In genomic region chr2:26244479-26245230, GRCh38 we compare ENCODE assay signal across 8 cellular contexts. TPM values are rescaled to one million over a fixed set of nuclear protein-coding genes. Genes with fewer than 3 reads are reported as not detected.
DNase-seq lines count a peak whose midpoint lies in the region; ATAC-seq and TF ChIP-seq lines count a peak whose summit lies in the region.

TSS of gene HADHA (minus strand) at chr2:26244632. CDS start at chr2:26244596, 36 bp downstream.
TSS of gene HADHB (plus strand) at chr2:26244939. CDS start at chr2:26254255, 9,316 bp downstream.

- peak; percentile 86 to 96 for DNase-seq in AML-193 (lab: John Stamatoyannopoulos, UW)
- DNase-seq in NCI-H446 treated with DMSO at 0.1 percent for 48 hours (lab: John Stamatoyannopoulos, UW): peak; percentile 84
- DNase-seq in activated CD4-positive, alpha-beta T cell treated with anti-CD3 and anti-CD28 coated beads for 1 hour: peak; percentile 77
- peak; percentile 94 for DNase-seq in chondrocyte (ENCODE audit: low spot score)
- peak; percentile 84 for DNase-seq in kidney glomerular epithelial cell (lab: John Stamatoyannopoulos, UW)
- peak; percentile 59 to 72 for DNase-seq in stimulated activated CD4-positive, alpha-beta T cell treated with anti-CD3 and anti-CD28 coated beads, Interleukin-1b, Interleukin-23, amount 100 ng/mL, for 1 hour (ENCODE audit: low read depth in 2 of 2)

- peak within 1 kb of the TSS; percentile 92 for H3K4me3 Mint-ChIP-seq in chondrocyte (ENCODE audit: unreplicated experiment)

- no peaks in the 10 kb centered on the region for H3K9me3 Mint-ChIP-seq in chondrocyte (ENCODE audit: low read depth)

- H3K27me3 Mint-ChIP-seq in chondrocyte (ENCODE audit: low read depth): no peaks in the 10 kb centered on the region

- ATAC-seq in GM19025 (IDR thresholded peaks at IDR 0.05; ENCODE audit: low read depth, unreplicated experiment) (peak; percentile 73), HG03342 (IDR thresholded peaks at IDR 0.05; ENCODE audit: unreplicated experiment) (peak; percentile 70)

- peak; percentile 55 for TF ChIP-seq CTCF in chondrocyte (IDR thresholded peaks at IDR 0.05)

- H3K27ac Mint-ChIP-seq in chondrocyte (ENCODE audit: unreplicated experiment): peak within 1 kb of the TSS; percentile 100

- H3K4me1 Mint-ChIP-seq in chondrocyte (ENCODE audit: low read depth): peaks cover 51% of the 10 kb centered on the region

- no peaks in the 10 kb centered on the region for H3K36me3 Mint-ChIP-seq in chondrocyte (ENCODE audit: low read depth)

RNA-seq across cellular contexts. Expression of gene HADHA, which starts in this region (rescaled TPM):
- 98.0 to 119 TPM (median 103 TPM) in 3 replicates for total RNA-seq in chondrocyte

RNA-seq across cellular contexts. Expression of gene HADHB, which starts in this region (rescaled TPM):
- total RNA-seq in chondrocyte: 85.0 to 96.8 TPM (median 89.1 TPM) in 3 replicates

Comparison
In these comparisons a context has a peak if more than half of its experiments do, and no peak if none do; other contexts are left out.
1. Peak in every context shown above with its lines: DNase-seq and ATAC-seq.